In the genomic region with DNA sequence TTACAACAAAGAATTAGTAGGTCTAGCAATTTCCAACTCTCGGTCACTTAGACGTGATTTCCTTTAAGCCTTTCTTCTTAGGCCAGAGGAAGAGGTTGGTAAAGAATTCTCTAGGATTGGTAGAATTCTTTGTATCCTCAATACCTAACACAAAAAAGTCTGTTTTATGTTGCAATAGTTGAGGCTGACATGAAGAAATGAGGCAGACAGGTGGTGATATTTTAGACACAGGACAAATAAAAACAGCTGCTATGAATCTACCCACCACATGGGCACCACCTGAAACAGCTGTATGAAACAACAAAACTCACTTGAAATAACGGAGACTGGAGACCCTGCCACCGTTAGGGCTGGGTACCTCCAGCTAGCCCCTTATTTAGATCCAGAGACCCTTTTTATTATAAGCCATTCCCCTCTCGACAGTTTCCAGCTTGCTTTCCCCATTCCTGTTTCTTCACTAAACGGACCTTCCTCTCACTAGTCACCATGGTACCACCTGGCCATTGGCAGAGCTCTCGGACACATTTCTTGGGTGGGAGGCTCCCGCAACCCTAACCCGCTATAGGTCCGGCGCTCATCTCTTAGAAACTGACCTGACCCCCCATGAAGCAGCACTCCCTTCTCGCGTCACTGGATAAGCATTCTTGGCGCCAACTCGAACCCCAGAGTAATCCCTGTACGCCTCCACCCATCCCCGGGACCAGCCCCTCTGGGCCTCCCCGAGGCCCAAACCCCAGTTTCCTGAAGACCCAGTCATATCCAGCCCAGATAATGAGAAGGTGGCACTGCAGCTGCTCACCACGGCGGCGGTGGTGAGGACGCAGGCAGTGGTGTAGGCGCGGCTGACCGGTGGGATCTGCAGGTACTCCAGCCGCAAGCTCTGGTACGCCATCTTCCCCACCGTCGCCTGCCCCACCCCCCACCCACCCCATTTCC, we compare ENCODE assay signal across 8 cellular contexts. TPM values are rescaled to one million over a fixed set of nuclear protein-coding genes. Genes with fewer than 3 reads are reported as not detected.
DNase-seq lines count a peak whose midpoint lies in the region; ATAC-seq and TF ChIP-seq lines count a peak whose summit lies in the region.

A gene (minus strand): TSS at position 909 of the 936 bp plus-strand sequence. CDS start 17 bp downstream, at position 892.

- no peaks in the 10 kb centered on the region for H3K9me3 ChIP-seq in RWPE2 (ENCODE audit: severe bottlenecking)
- H3K9me3 ChIP-seq in uterus = no peaks in the 10 kb centered on the region

- H3K27ac Mint-ChIP-seq in activated naive CD4-positive, alpha-beta T cell treated with anti-CD3 and anti-CD28 coated beads, Interleukin-2, amount 50 U/mL, for 24 hours = peak within 1 kb of the TSS; percentile 97
- peak within 1 kb of the TSS; percentile 99 for H3K27ac Mint-ChIP-seq in mesothelial cell of epicardium

- peaks cover 64% of the 10 kb centered on the region for H3K4me1 Mint-ChIP-seq in activated naive CD4-positive, alpha-beta T cell treated with anti-CD3 and anti-CD28 coated beads, Interleukin-2, amount 50 U/mL, for 24 hours
- H3K4me1 Mint-ChIP-seq in mesothelial cell of epicardium = peaks cover 51% of the 10 kb centered on the region

- H3K36me3 ChIP-seq in RWPE2 (ENCODE audit: low read depth) = peaks cover 83% of the 10 kb centered on the region
- H3K36me3 ChIP-seq in uterus = no peaks in the 10 kb centered on the region

- H3K36me3 Mint-ChIP-seq in activated naive CD4-positive, alpha-beta T cell treated with anti-CD3 and anti-CD28 coated beads, Interleukin-2, amount 50 U/mL, for 24 hours = peaks cover 17% of the 10 kb centered on the region
- peaks cover 29% of the 10 kb centered on the region for H3K36me3 Mint-ChIP-seq in mesothelial cell of epicardium

- H3K27me3 ChIP-seq in RWPE2 (ENCODE audit: insufficient read depth, poor library complexity, severe bottlenecking) (no peaks in the 10 kb centered on the region), uterus (no peaks in the 10 kb centered on the region)

- H3K4me3 ChIP-seq in RWPE2 (ENCODE audit: severe bottlenecking) (peak within 1 kb of the TSS; percentile 97), uterus (peak within 1 kb of the TSS; percentile 62 to 92)

- peak within 1 kb of the TSS; percentile 95 for H3K4me3 Mint-ChIP-seq in activated naive CD4-positive, alpha-beta T cell treated with anti-CD3 and anti-CD28 coated beads, Interleukin-2, amount 50 U/mL, for 24 hours
- H3K4me3 Mint-ChIP-seq in mesothelial cell of epicardium = peak within 1 kb of the TSS; percentile 96

- no peaks in the 10 kb centered on the region for H3K9me3 Mint-ChIP-seq in activated naive CD4-positive, alpha-beta T cell treated with anti-CD3 and anti-CD28 coated beads, Interleukin-2, amount 50 U/mL, for 24 hours
- no peaks in the 10 kb centered on the region for H3K9me3 Mint-ChIP-seq in mesothelial cell of epicardium

- DNase-seq in activated naive CD4-positive, alpha-beta T cell (lab: John Stamatoyannopoulos, UW) = no peak
- DNase-seq in RWPE2 (ENCODE audit: low spot score) (no peak), mesothelial cell of epicardium (ENCODE audit: low spot score in 2 of 2, unreplicated experiment in 2 of 2) (no peak), uterus (no peak)
- DNase-seq in NK-92 treated with Interleukin-12 subunit alpha and Interleukin-12 subunit beta, amount 100 ng/mL, for 24 hours (lab: John Stamatoyannopoulos, UW) = no peak

- H3K27me3 Mint-ChIP-seq in activated naive CD4-positive, alpha-beta T cell treated with anti-CD3 and anti-CD28 coated beads, Interleukin-2, amount 50 U/mL, for 24 hours = no peaks in the 10 kb centered on the region
- H3K27me3 Mint-ChIP-seq in mesothelial cell of epicardium (ENCODE audit: low read depth) = no peaks in the 10 kb centered on the region

- intact Hi-C loops in uterus (cut with DNase I; ENCODE audit: low total_unique reads) = no loop called here

- TF ChIP-seq CTCF in RWPE2 (IDR thresholded peaks at IDR 0.05; ENCODE audit: poor library complexity, severe bottlenecking) (no peak), mesothelial cell of epicardium (IDR thresholded peaks at IDR 0.05; ENCODE audit: unreplicated experiment) (no peak), uterus (IDR thresholded peaks at IDR 0.05) (no peak)

- TF ChIP-seq POLR2A in uterus (IDR thresholded peaks at IDR 0.05) = peak in 1 of 2 donors; percentile 8

- H3K4me1 ChIP-seq in RWPE2 (ENCODE audit: insufficient read depth, poor library complexity, severe bottlenecking) (peaks cover 17% of the 10 kb centered on the region), uterus (peaks cover 3 to 8% of the 10 kb centered on the region in 2 donors)

- in situ Hi-C loops in endometrial microvascular endothelial cells (cut with HindIII; ENCODE audit: inconsistent ontology term, low pct_unique_long_range_greater_than_20kb, low sequenced_read_pairs) = no loop called here

- H3K27ac ChIP-seq in RWPE2 (ENCODE audit: poor library complexity, severe bottlenecking) (peak within 1 kb of the TSS; percentile 70), uterus (peak within 1 kb of the TSS; percentile 98 to 99)

- ATAC-seq in HG02973 (IDR thresholded peaks at IDR 0.05; ENCODE audit: unreplicated experiment) (peak; percentile 19), RWPE2 (ENCODE audit: low read depth) (peak; percentile 4; the same call in 1 of the 3 replicates)

RNA-seq across cellular contexts. Expression of the gene that starts here (rescaled TPM):
- total RNA-seq in endometrial microvascular endothelial cells (ENCODE audit: inconsistent ontology term) = 49.2 TPM
- 69.5 to 70.6 TPM (median 69.9 TPM) in 3 replicates for total RNA-seq in mesothelial cell of epicardium
- total RNA-seq in uterus = 10 to 100 TPM; 10.2 to 61.4 (median 47.0) TPM
